Comparison of ENCODE assay signal across 20 cellular contexts in the genomic region with DNA sequence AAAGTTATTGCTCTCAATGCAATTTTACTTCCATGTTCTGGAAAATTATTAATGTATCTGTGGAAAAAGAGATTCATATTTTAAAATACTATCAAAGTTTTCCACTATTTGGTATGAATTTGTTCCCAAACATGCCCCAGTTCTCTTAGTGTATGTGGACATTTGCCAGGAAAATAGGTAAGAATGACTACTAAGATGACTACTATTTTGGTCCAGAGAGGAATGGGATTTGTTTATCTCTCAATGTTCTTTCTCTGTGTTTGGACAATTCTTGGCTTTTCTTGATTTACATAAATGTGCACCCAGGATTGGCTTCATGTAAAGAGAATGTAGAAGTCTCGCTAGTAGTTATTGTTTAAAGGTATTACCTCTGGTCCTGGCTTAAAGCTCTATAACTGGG.
DNase-seq lines count a peak whose midpoint lies in the region; ATAC-seq lines count a peak whose summit lies in the region.
"Had no signal": no experiment of that assay in that cellular context is flagged by ENCODE, and none has a peak within 500 bp of the region (broad histone marks: within the 10 kb centered on the region; RNA-seq: fewer than 3 reads in every experiment).

No MANE protein-coding gene starts in this region.

- H3K4ac ChIP-seq in mesenchymal stem cell (ENCODE audit: low read depth in 1 of 2, low read length in 2 of 2) = no peak overlapping the region

- CTCF ChIA-PET in activated CD4-positive, alpha-beta T cell treated with anti-CD3 and anti-CD28 coated beads, Interleukin-2, amount 10 ng/mL, durations not matched to agents 7 days and 5 days (lab: Charles Lee) = no interaction called here

- H3K79me1 ChIP-seq in mesenchymal stem cell (replicated peaks; ENCODE audit: low read length, poor library complexity, severe bottlenecking) = no peaks in the 10 kb centered on the region

- H3K4me1 ChIP-seq in mesenchymal stem cell (ENCODE audit: control insufficient read depth, insufficient read depth, low read depth, low read length) = no peaks in the 10 kb centered on the region
- H3K4me1 ChIP-seq: BE2C had no signal

- no peak overlapping the region for H3K4me3 ChIP-seq in mesenchymal stem cell (ENCODE audit: insufficient read depth in 1 of 2, low read depth in 1 of 2, low read length in 2 of 2)
- H3K4me3 ChIP-seq: GM12878 had no signal

- no peaks in the 10 kb centered on the region for H3K36me3 Mint-ChIP-seq in activated CD4-positive, alpha-beta T cell treated with anti-CD3 and anti-CD28 coated beads, Interleukin-2, amount 10 ng/mL, durations not matched to agents 7 days and 5 days (ENCODE audit: low read depth)

- peak overlapping the region; percentile 15 for H3K27ac ChIP-seq in caudate nucleus (ENCODE audit: low read depth, low read length)
- H3K27ac ChIP-seq in mesenchymal stem cell (ENCODE audit: low read length, poor library complexity, severe bottlenecking) = no peak overlapping the region

- no peak overlapping the region for H3K4me2 ChIP-seq in mesenchymal stem cell (ENCODE audit: low read length, poor library complexity, severe bottlenecking)

- no peaks in the 10 kb centered on the region for H3K36me3 ChIP-seq in mesenchymal stem cell (ENCODE audit: control insufficient read depth in 1 of 2, insufficient read depth in 2 of 2, low read depth in 1 of 2, low read length in 2 of 2)
- H3K36me3 ChIP-seq: BE2C had no signal

- no peaks in the 10 kb centered on the region for H3K9me3 ChIP-seq in mesenchymal stem cell (ENCODE audit: control insufficient read depth, low read length)
- H3K9me3 ChIP-seq: BE2C, Caco-2 had no signal

- no peak overlapping the region for H2BK12ac ChIP-seq in mesenchymal stem cell (ENCODE audit: low read length in 2 of 2)

- WGBS in mesenchymal stem cell = 67% methylated on average over 1 of the region's 1 CpG

- no peak overlapping the region for H2BK5ac ChIP-seq in mesenchymal stem cell (ENCODE audit: low read depth, low read length, poor library complexity, severe bottlenecking)

- DNase-seq in AG08396 (ENCODE audit: low spot score) = peak; percentile 11
- DNase-seq in M059J (ENCODE audit: low read depth) = peak; percentile 4
- no peak for DNase-seq in caudate nucleus (lab: John Stamatoyannopoulos, UW)
- DNase-seq in mesenchymal stem cell = peak; percentile 34
- no peak for DNase-seq in AG20443 (ENCODE audit: low spot score)
- DNase-seq in activated CD4-positive, alpha-beta T cell treated with anti-CD3 and anti-CD28 coated beads, Interleukin-2, amount 10 ng/mL, durations not matched to agents 7 days and 5 days = no peak
- DNase-seq: 8988T; BE2C; Caco-2; CD4-positive, CD25-positive, alpha-beta regulatory T cell; H9; NCI-H1105; NCI-H1694; NCI-H2081 treated with DMSO at 0.1 percent for 48 hours; NCI-H510A treated with DMSO at 0.1 percent for 48 hours; NCI-H774; SHP77 had no signal

- no peak overlapping the region for H4K91ac ChIP-seq in mesenchymal stem cell (ENCODE audit: low read length)

- H3K27ac Mint-ChIP-seq in activated CD4-positive, alpha-beta T cell treated with anti-CD3 and anti-CD28 coated beads, Interleukin-2, amount 10 ng/mL, durations not matched to agents 7 days and 5 days = no peak overlapping the region
- H3K27ac Mint-ChIP-seq: CD4-positive, CD25-positive, alpha-beta regulatory T cell; H9 had no signal

- H4K8ac ChIP-seq in mesenchymal stem cell (ENCODE audit: low read length) = no peak overlapping the region

- H2AK5ac ChIP-seq in mesenchymal stem cell (ENCODE audit: low read length, severe bottlenecking) = no peak overlapping the region

- H2BK15ac ChIP-seq in mesenchymal stem cell (ENCODE audit: low read depth, poor library complexity, severe bottlenecking) = no peak overlapping the region

- H3K23ac ChIP-seq in mesenchymal stem cell (ENCODE audit: low read length in 2 of 2) = no peak overlapping the region

- no peak overlapping the region for H2BK120ac ChIP-seq in mesenchymal stem cell (ENCODE audit: low read depth, low read length)

- H3K18ac ChIP-seq in mesenchymal stem cell (ENCODE audit: low read depth in 1 of 2, low read length in 2 of 2) = no peak overlapping the region

- H3K14ac ChIP-seq in mesenchymal stem cell (ENCODE audit: low read length in 2 of 2) = no peak overlapping the region

- no peak overlapping the region for H3K9ac ChIP-seq in mesenchymal stem cell (ENCODE audit: low read length)

- H3K4me3 Mint-ChIP-seq in activated CD4-positive, alpha-beta T cell treated with anti-CD3 and anti-CD28 coated beads, Interleukin-2, amount 10 ng/mL, durations not matched to agents 7 days and 5 days = no peak overlapping the region
- H3K4me3 Mint-ChIP-seq: CD4-positive, CD25-positive, alpha-beta regulatory T cell; H9 had no signal

- no peaks in the 10 kb centered on the region for H3K4me1 Mint-ChIP-seq in activated CD4-positive, alpha-beta T cell treated with anti-CD3 and anti-CD28 coated beads, Interleukin-2, amount 10 ng/mL, durations not matched to agents 7 days and 5 days
- H3K4me1 Mint-ChIP-seq: CD4-positive, CD25-positive, alpha-beta regulatory T cell; H9 had no signal

- H2AFZ ChIP-seq in mesenchymal stem cell (ENCODE audit: low read depth, low read length) = no peak overlapping the region

- no peak for ATAC-seq in GM21515 (IDR thresholded peaks at IDR 0.05; ENCODE audit: unreplicated experiment)
- ATAC-seq in HG02623 (IDR thresholded peaks at IDR 0.05; ENCODE audit: unreplicated experiment) = no peak
- ATAC-seq: GM12878 had no signal

- POLR2A ChIA-PET in activated CD4-positive, alpha-beta T cell treated with anti-CD3 and anti-CD28 coated beads, Interleukin-2, amount 10 ng/mL, durations not matched to agents 7 days and 5 days (lab: Charles Lee) = no interaction called here

- no peaks in the 10 kb centered on the region for H3K27me3 Mint-ChIP-seq in activated CD4-positive, alpha-beta T cell treated with anti-CD3 and anti-CD28 coated beads, Interleukin-2, amount 10 ng/mL, durations not matched to agents 7 days and 5 days
- H3K27me3 Mint-ChIP-seq: CD4-positive, CD25-positive, alpha-beta regulatory T cell had no signal

- H3K27me3 ChIP-seq in mesenchymal stem cell (ENCODE audit: control insufficient read depth in 1 of 2, insufficient read depth in 1 of 2, low read length in 2 of 2) = no peaks in the 10 kb centered on the region
- H3K27me3 ChIP-seq: BE2C had no signal

- no peaks in the 10 kb centered on the region for H3K9me3 Mint-ChIP-seq in activated CD4-positive, alpha-beta T cell treated with anti-CD3 and anti-CD28 coated beads, Interleukin-2, amount 10 ng/mL, durations not matched to agents 7 days and 5 days

Comparison
In these comparisons a context has a peak if more than half of its experiments do, and no peak if none do; other contexts are left out.
1. DNase-seq: peak in AG08396 (single experiment), M059J (single experiment) and mesenchymal stem cell (single experiment); none in caudate nucleus (0 of 61), AG20443 (single experiment) and activated CD4-positive, alpha-beta T cell treated with anti-CD3 and anti-CD28 coated beads, Interleukin-2, amount 10 ng/mL, durations not matched to agents 7 days and 5 days (single experiment).